1 cellular context compared by ENCODE assay signal in the genomic region with DNA sequence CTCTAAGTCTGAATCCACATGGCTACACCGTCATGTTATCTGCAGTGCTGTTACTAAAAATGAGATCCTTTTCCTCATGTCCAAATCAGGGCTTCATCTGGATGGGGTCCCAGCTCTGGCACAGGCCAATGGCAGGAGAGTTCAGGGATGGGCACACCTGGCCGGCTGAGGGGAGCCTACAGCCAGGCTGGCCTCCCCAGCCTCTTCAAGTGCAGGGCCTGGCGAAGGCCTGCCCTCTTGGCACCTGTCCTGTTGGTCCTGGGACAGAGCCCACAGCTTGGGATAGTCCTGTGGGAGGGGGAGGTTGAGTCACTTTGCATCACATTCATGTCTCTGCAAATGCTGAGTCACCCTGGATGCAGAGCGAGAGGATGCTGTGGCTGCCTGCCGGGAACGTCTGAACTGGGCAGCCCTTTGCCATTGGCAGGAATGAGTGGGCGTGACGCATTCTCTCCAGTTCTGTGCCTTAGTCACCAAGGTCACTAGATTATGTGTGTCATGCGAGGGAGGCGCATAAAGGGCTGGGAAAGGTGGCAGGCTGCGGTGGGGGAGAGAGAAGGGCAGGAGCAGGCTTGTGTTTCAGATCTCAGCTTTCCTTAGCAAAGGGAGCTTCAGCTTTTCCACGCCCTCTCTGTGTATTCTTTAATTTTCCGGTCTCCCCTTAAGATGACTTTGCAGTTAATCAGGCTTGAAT.
TF ChIP-seq lines count a peak whose summit lies in the region.

No MANE protein-coding gene starts in this region.

TF ChIP-seq in K562, 482 proteins besides CTCF, POLR2A, EP300 and RAD21 (continued from another document and continues in another):
- no peak for TF ChIP-seq XRCC4 (IDR thresholded peaks at IDR 0.05; ENCODE audit: extremely low read depth, insufficient read depth, insufficient read length)
- TF ChIP-seq ESRRB (CRISPR knock-in tag; IDR thresholded peaks at IDR 0.05; ENCODE audit: borderline replicate concordance), result no peak
- TF ChIP-seq, protein P1, sequence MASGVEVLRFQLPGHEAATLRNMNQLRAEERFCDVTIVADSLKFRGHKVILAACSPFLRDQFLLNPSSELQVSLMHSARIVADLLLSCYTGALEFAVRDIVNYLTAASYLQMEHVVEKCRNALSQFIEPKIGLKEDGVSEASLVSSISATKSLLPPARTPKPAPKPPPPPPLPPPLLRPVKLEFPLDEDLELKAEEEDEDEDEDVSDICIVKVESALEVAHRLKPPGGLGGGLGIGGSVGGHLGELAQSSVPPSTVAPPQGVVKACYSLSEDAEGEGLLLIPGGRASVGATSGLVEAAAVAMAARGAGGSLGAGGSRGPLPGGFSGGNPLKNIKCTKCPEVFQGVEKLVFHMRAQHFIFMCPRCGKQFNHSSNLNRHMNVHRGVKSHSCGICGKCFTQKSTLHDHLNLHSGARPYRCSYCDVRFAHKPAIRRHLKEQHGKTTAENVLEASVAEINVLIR (CRISPR knock-in tag; IDR thresholded peaks at IDR 0.05), result 0 out of 2 replicates have a peak, but pooled peaks have one; percentile 16
- no peak for TF ChIP-seq ZFX (CRISPR knock-in tag; IDR thresholded peaks at IDR 0.05)
- no peak for TF ChIP-seq FOXK1 (CRISPR knock-in tag; IDR thresholded peaks at IDR 0.05; ENCODE audit: borderline replicate concordance)
- TF ChIP-seq KDM1A (IDR thresholded peaks at IDR 0.05), result peak; percentile 78 to 79
- TF ChIP-seq MXI1 (IDR thresholded peaks at IDR 0.05; ENCODE audit: low read depth, low read length), result no peak
- no peak for TF ChIP-seq WHSC1 (IDR thresholded peaks at IDR 0.05; ENCODE audit: low read length)
- TF ChIP-seq LARP7 (IDR thresholded peaks at IDR 0.05), result no peak
- no peak for TF ChIP-seq NCOA6 (IDR thresholded peaks at IDR 0.05)
- TF ChIP-seq, protein P2, sequence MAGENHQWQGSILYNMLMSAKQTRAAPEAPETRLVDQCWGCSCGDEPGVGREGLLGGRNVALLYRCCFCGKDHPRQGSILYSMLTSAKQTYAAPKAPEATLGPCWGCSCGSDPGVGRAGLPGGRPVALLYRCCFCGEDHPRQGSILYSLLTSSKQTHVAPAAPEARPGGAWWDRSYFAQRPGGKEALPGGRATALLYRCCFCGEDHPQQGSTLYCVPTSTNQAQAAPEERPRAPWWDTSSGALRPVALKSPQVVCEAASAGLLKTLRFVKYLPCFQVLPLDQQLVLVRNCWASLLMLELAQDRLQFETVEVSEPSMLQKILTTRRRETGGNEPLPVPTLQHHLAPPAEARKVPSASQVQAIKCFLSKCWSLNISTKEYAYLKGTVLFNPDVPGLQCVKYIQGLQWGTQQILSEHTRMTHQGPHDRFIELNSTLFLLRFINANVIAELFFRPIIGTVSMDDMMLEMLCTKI (IDR thresholded peaks at IDR 0.05; ENCODE audit: partially characterized antibody), result no peak
- 0 out of 2 replicates have a peak, but pooled peaks have one; percentile 33 for TF ChIP-seq GATAD2B (IDR thresholded peaks at IDR 0.05; ENCODE audit: borderline replicate concordance)
- TF ChIP-seq KLF13 (tag; IDR thresholded peaks at IDR 0.05; ENCODE audit: borderline replicate concordance, low read depth), result peak; percentile 10; the same call in 1 of the 2 replicates
- TF ChIP-seq TCFL5 (CRISPR knock-in tag; conservative IDR thresholded peaks at IDR 0.05), result no peak
- peak; percentile 95 for TF ChIP-seq C11orf30 (IDR thresholded peaks at IDR 0.05; ENCODE audit: low read depth)
- no peak for TF ChIP-seq KHSRP (IDR thresholded peaks at IDR 0.05)
- peak; percentile 61; the same call in 1 of the 2 replicates for TF ChIP-seq BHLHE40 (IDR thresholded peaks at IDR 0.05; ENCODE audit: low read length)
- TF ChIP-seq HDGF (IDR thresholded peaks at IDR 0.05), result no peak
- no peak for TF ChIP-seq PML (IDR thresholded peaks at IDR 0.05; ENCODE audit: low read length)
- TF ChIP-seq, protein P3, sequence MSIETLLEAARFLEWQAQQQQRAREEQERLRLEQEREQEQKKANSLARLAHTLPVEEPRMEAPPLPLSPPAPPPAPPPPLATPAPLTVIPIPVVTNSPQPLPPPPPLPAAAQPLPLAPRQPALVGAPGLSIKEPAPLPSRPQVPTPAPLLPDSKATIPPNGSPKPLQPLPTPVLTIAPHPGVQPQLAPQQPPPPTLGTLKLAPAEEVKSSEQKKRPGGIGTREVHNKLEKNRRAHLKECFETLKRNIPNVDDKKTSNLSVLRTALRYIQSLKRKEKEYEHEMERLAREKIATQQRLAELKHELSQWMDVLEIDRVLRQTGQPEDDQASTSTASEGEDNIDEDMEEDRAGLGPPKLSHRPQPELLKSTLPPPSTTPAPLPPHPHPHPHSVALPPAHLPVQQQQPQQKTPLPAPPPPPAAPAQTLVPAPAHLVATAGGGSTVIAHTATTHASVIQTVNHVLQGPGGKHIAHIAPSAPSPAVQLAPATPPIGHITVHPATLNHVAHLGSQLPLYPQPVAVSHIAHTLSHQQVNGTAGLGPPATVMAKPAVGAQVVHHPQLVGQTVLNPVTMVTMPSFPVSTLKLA (conservative IDR thresholded peaks at IDR 0.05), result peak in 1 of 2 experiments; percentile 52; a peak in 2 of 4 replicates
- no peak for TF ChIP-seq STAT5A (IDR thresholded peaks at IDR 0.05; ENCODE audit: borderline replicate concordance, low read length)
- peak; percentile 98 for TF ChIP-seq NFE2 (IDR thresholded peaks at IDR 0.05; ENCODE audit: low read depth)
- no peak for TF ChIP-seq CCAR2 (IDR thresholded peaks at IDR 0.05; ENCODE audit: low read depth, low read length)
- TF ChIP-seq TOE1 (IDR thresholded peaks at IDR 0.05; ENCODE audit: borderline replicate concordance), result no peak
- no peak for TF ChIP-seq TOE1 (CRISPR knock-in tag; IDR thresholded peaks at IDR 0.05; ENCODE audit: borderline replicate concordance, low read depth)
- no peak for TF ChIP-seq PTRF (tag; IDR thresholded peaks at IDR 0.05)
- TF ChIP-seq, protein P4, sequence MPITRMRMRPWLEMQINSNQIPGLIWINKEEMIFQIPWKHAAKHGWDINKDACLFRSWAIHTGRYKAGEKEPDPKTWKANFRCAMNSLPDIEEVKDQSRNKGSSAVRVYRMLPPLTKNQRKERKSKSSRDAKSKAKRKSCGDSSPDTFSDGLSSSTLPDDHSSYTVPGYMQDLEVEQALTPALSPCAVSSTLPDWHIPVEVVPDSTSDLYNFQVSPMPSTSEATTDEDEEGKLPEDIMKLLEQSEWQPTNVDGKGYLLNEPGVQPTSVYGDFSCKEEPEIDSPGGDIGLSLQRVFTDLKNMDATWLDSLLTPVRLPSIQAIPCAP (CRISPR knock-in tag; IDR thresholded peaks at IDR 0.05; ENCODE audit: borderline replicate concordance), result no peak
- no peak for TF ChIP-seq ERF (CRISPR knock-in tag; IDR thresholded peaks at IDR 0.05)
- TF ChIP-seq MYBL2 (IDR thresholded peaks at IDR 0.05; ENCODE audit: low read depth), result no peak
- TF ChIP-seq MYBL2 (CRISPR knock-in tag; IDR thresholded peaks at IDR 0.05; ENCODE audit: borderline replicate concordance), result no peak
- TF ChIP-seq PURB (CRISPR knock-in tag; IDR thresholded peaks at IDR 0.05; ENCODE audit: low read depth), result no peak
- no peak for TF ChIP-seq BRF1 (IDR thresholded peaks at IDR 0.05; ENCODE audit: borderline replicate concordance, extremely low read depth, insufficient read length)
- peak; percentile 58 for TF ChIP-seq RFX1 (IDR thresholded peaks at IDR 0.05)
- TF ChIP-seq CBFA2T2 (conservative IDR thresholded peaks at IDR 0.05), result 0 out of 2 replicates have a peak, but pooled peaks have one; percentile 15
- TF ChIP-seq, protein P5, sequence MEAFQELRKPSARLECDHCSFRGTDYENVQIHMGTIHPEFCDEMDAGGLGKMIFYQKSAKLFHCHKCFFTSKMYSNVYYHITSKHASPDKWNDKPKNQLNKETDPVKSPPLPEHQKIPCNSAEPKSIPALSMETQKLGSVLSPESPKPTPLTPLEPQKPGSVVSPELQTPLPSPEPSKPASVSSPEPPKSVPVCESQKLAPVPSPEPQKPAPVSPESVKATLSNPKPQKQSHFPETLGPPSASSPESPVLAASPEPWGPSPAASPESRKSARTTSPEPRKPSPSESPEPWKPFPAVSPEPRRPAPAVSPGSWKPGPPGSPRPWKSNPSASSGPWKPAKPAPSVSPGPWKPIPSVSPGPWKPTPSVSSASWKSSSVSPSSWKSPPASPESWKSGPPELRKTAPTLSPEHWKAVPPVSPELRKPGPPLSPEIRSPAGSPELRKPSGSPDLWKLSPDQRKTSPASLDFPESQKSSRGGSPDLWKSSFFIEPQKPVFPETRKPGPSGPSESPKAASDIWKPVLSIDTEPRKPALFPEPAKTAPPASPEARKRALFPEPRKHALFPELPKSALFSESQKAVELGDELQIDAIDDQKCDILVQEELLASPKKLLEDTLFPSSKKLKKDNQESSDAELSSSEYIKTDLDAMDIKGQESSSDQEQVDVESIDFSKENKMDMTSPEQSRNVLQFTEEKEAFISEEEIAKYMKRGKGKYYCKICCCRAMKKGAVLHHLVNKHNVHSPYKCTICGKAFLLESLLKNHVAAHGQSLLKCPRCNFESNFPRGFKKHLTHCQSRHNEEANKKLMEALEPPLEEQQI (IDR thresholded peaks at IDR 0.05), result no peak
- no peak for TF ChIP-seq CREB1 (IDR thresholded peaks at IDR 0.05)
- no peak for TF ChIP-seq CREB1 (CRISPR knock-in tag; IDR thresholded peaks at IDR 0.05)
- TF ChIP-seq, protein P6, sequence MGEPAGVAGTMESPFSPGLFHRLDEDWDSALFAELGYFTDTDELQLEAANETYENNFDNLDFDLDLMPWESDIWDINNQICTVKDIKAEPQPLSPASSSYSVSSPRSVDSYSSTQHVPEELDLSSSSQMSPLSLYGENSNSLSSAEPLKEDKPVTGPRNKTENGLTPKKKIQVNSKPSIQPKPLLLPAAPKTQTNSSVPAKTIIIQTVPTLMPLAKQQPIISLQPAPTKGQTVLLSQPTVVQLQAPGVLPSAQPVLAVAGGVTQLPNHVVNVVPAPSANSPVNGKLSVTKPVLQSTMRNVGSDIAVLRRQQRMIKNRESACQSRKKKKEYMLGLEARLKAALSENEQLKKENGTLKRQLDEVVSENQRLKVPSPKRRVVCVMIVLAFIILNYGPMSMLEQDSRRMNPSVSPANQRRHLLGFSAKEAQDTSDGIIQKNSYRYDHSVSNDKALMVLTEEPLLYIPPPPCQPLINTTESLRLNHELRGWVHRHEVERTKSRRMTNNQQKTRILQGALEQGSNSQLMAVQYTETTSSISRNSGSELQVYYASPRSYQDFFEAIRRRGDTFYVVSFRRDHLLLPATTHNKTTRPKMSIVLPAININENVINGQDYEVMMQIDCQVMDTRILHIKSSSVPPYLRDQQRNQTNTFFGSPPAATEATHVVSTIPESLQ (CRISPR knock-in tag; IDR thresholded peaks at IDR 0.05), result no peak
- no peak for TF ChIP-seq CEBPB (tag; IDR thresholded peaks at IDR 0.05)
- peak; percentile 74 for TF ChIP-seq SMARCE1 (IDR thresholded peaks at IDR 0.05)
- TF ChIP-seq ZNF174 (CRISPR knock-in tag; IDR thresholded peaks at IDR 0.05), result no peak
- no peak for TF ChIP-seq HNRNPUL1 (IDR thresholded peaks at IDR 0.05; ENCODE audit: low read length)
- no peak for TF ChIP-seq ZNF224 (CRISPR knock-in tag; IDR thresholded peaks at IDR 0.05)
- no peak for TF ChIP-seq POLR2H (tag; IDR thresholded peaks at IDR 0.05; ENCODE audit: low read depth)
- TF ChIP-seq FOXJ2 (tag; IDR thresholded peaks at IDR 0.05), result no peak
- TF ChIP-seq, protein P7, sequence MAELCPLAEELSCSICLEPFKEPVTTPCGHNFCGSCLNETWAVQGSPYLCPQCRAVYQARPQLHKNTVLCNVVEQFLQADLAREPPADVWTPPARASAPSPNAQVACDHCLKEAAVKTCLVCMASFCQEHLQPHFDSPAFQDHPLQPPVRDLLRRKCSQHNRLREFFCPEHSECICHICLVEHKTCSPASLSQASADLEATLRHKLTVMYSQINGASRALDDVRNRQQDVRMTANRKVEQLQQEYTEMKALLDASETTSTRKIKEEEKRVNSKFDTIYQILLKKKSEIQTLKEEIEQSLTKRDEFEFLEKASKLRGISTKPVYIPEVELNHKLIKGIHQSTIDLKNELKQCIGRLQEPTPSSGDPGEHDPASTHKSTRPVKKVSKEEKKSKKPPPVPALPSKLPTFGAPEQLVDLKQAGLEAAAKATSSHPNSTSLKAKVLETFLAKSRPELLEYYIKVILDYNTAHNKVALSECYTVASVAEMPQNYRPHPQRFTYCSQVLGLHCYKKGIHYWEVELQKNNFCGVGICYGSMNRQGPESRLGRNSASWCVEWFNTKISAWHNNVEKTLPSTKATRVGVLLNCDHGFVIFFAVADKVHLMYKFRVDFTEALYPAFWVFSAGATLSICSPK (IDR thresholded peaks at IDR 0.05; ENCODE audit: borderline replicate concordance), result no peak
- TF ChIP-seq SIN3B (IDR thresholded peaks at IDR 0.05; ENCODE audit: low read depth), result no peak
- TF ChIP-seq, protein P8, sequence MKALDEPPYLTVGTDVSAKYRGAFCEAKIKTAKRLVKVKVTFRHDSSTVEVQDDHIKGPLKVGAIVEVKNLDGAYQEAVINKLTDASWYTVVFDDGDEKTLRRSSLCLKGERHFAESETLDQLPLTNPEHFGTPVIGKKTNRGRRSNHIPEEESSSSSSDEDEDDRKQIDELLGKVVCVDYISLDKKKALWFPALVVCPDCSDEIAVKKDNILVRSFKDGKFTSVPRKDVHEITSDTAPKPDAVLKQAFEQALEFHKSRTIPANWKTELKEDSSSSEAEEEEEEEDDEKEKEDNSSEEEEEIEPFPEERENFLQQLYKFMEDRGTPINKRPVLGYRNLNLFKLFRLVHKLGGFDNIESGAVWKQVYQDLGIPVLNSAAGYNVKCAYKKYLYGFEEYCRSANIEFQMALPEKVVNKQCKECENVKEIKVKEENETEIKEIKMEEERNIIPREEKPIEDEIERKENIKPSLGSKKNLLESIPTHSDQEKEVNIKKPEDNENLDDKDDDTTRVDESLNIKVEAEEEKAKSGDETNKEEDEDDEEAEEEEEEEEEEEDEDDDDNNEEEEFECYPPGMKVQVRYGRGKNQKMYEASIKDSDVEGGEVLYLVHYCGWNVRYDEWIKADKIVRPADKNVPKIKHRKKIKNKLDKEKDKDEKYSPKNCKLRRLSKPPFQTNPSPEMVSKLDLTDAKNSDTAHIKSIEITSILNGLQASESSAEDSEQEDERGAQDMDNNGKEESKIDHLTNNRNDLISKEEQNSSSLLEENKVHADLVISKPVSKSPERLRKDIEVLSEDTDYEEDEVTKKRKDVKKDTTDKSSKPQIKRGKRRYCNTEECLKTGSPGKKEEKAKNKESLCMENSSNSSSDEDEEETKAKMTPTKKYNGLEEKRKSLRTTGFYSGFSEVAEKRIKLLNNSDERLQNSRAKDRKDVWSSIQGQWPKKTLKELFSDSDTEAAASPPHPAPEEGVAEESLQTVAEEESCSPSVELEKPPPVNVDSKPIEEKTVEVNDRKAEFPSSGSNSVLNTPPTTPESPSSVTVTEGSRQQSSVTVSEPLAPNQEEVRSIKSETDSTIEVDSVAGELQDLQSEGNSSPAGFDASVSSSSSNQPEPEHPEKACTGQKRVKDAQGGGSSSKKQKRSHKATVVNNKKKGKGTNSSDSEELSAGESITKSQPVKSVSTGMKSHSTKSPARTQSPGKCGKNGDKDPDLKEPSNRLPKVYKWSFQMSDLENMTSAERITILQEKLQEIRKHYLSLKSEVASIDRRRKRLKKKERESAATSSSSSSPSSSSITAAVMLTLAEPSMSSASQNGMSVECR (CRISPR knock-in tag; IDR thresholded peaks at IDR 0.05), result no peak
- TF ChIP-seq POU5F1 (IDR thresholded peaks at IDR 0.05; ENCODE audit: borderline replicate concordance, low read depth, low read length, partially characterized antibody), result no peak
- no peak for TF ChIP-seq ZNF561 (CRISPR knock-in tag; conservative IDR thresholded peaks at IDR 0.05)
- TF ChIP-seq ILK (tag; IDR thresholded peaks at IDR 0.05; ENCODE audit: borderline replicate concordance, low read depth), result no peak
- no peak for TF ChIP-seq MEF2D (tag; conservative IDR thresholded peaks at IDR 0.05; ENCODE audit: low read depth)
